Comparison of ENCODE assay signal across 20 cellular contexts in genomic region chr5:117177302-117177701, GRCh38.
"Had no signal": no experiment of that assay in that cellular context is flagged by ENCODE, and none has a peak within 500 bp of the region (broad histone marks: within the 10 kb centered on the region; RNA-seq: fewer than 3 reads in every experiment).

No MANE protein-coding gene starts in this region.

- H3K27me3 ChIP-seq: breast epithelium, gastrocnemius medialis, left lung had no signal

- H3K4me3 ChIP-seq: breast epithelium, coronary artery, gastrocnemius medialis, left lung had no signal

- H3K4me1 Mint-ChIP-seq: activated naive CD4-positive, alpha-beta T cell treated with anti-CD3 and anti-CD28 coated beads, Interleukin-2, amount 50 U/mL, for 24 hours; stimulated activated naive B cell treated with anti-CD40 and anti-IgM and Interleukin-4, amounts not matched to agents 10 μg/mL and 1 μg/mL and 100 μg/mL, for 72 hours had no signal

- H3K27me3 Mint-ChIP-seq: activated naive CD4-positive, alpha-beta T cell treated with anti-CD3 and anti-CD28 coated beads, Interleukin-2, amount 50 U/mL, for 24 hours; stimulated activated naive B cell treated with anti-CD40 and anti-IgM and Interleukin-4, amounts not matched to agents 10 μg/mL and 1 μg/mL and 100 μg/mL, for 72 hours had no signal

- H3K36me3 ChIP-seq: breast epithelium, gastrocnemius medialis, left lung had no signal

- H3K4me1 ChIP-seq: breast epithelium, gastrocnemius medialis, left lung had no signal

- DNase-seq: activated CD4-positive, alpha-beta T cell treated with anti-CD3 and anti-CD28 coated beads, Interleukin-2, amount 50 U/mL, for 1 hour; activated CD4-positive, CD25-positive, alpha-beta regulatory T cell treated with anti-CD3 and anti-CD28 coated beads, Interleukin-2, amount 50 U/mL, for 72 hours; activated CD8-positive, alpha-beta memory T cell treated with anti-CD3 and anti-CD28 coated beads for 24 hours; activated effector memory CD4-positive, alpha-beta T cell treated with anti-CD3 and anti-CD28 coated beads, Interleukin-2, amount 50 U/mL, for 16 hours; activated T-cell treated with anti-CD3 and anti-CD28 coated beads, Interleukin-2, amount 50 U/mL, for 72 hours; gastrocnemius medialis; head of caudate nucleus; kidney; left lung; mammary epithelial cell; midbrain; nephron progenitor cell; occipital lobe; posterior cingulate gyrus; retina; stimulated activated naive B cell treated with anti-CD40 and anti-IgM and Interleukin-4, amounts not matched to agents 10 μg/mL and 1 μg/mL and 100 μg/mL, for 72 hours had no signal

- H3K9me3 Mint-ChIP-seq: activated naive CD4-positive, alpha-beta T cell treated with anti-CD3 and anti-CD28 coated beads, Interleukin-2, amount 50 U/mL, for 24 hours had no signal

- H3K27ac ChIP-seq: breast epithelium, coronary artery, gastrocnemius medialis, left lung had no signal

- H3K36me3 Mint-ChIP-seq: activated naive CD4-positive, alpha-beta T cell treated with anti-CD3 and anti-CD28 coated beads, Interleukin-2, amount 50 U/mL, for 24 hours; stimulated activated naive B cell treated with anti-CD40 and anti-IgM and Interleukin-4, amounts not matched to agents 10 μg/mL and 1 μg/mL and 100 μg/mL, for 72 hours had no signal

- H3K4me3 Mint-ChIP-seq: activated naive CD4-positive, alpha-beta T cell treated with anti-CD3 and anti-CD28 coated beads, Interleukin-2, amount 50 U/mL, for 24 hours; activated T-cell treated with anti-CD3 and anti-CD28 coated beads, Interleukin-2, amount 50 U/mL, for 72 hours; nephron progenitor cell; stimulated activated naive B cell treated with anti-CD40 and anti-IgM and Interleukin-4, amounts not matched to agents 10 μg/mL and 1 μg/mL and 100 μg/mL, for 72 hours had no signal

- ATAC-seq: activated T-cell treated with anti-CD3 and anti-CD28 coated beads, Interleukin-2, amount 50 U/mL, for 72 hours; esophagus mucosa; gastrocnemius medialis; left lung; stimulated activated naive B cell treated with anti-CD40 and anti-IgM and Interleukin-4, amounts not matched to agents 10 μg/mL and 1 μg/mL and 100 μg/mL, for 72 hours had no signal

- H3K27ac Mint-ChIP-seq: activated naive CD4-positive, alpha-beta T cell treated with anti-CD3 and anti-CD28 coated beads, Interleukin-2, amount 50 U/mL, for 24 hours; activated T-cell treated with anti-CD3 and anti-CD28 coated beads, Interleukin-2, amount 50 U/mL, for 72 hours; nephron progenitor cell; stimulated activated naive B cell treated with anti-CD40 and anti-IgM and Interleukin-4, amounts not matched to agents 10 μg/mL and 1 μg/mL and 100 μg/mL, for 72 hours had no signal

- H3K9me3 ChIP-seq: breast epithelium, gastrocnemius medialis had no signal
